In genomic region chr10:125133706-125134482, GRCh38 we compare ENCODE assay signal across 21 cellular contexts. TPM values are rescaled to one million over a fixed set of nuclear protein-coding genes. Genes with fewer than 3 reads are reported as not detected.
DNase-seq lines count a peak whose midpoint lies in the region; ATAC-seq and TF ChIP-seq lines count a peak whose summit lies in the region.
"Had no signal": no experiment of that assay in that cellular context is flagged by ENCODE, and none has a peak within 500 bp of the region (broad histone marks: within the 10 kb centered on the region; RNA-seq: fewer than 3 reads in every experiment).

No MANE protein-coding gene starts in this region.

- H2BK5ac ChIP-seq in mesendoderm (ENCODE audit: low read length) = no peak overlapping the region

- H3K36me3 Mint-ChIP-seq in activated CD8-positive, alpha-beta T cell treated with anti-CD3 and anti-CD28 coated beads for 36 hours (ENCODE audit: low read depth) = no peaks in the 10 kb centered on the region

- 45 to 48% methylated on average over 13 to 14 of the region's 14 CpGs for WGBS in body of pancreas, 2 donors
- WGBS in mesendoderm (ENCODE audit: extremely low coverage, insufficient coverage, low lambda C conversion rate) = no CpG with 5 or more reads among the region's 14 CpGs
- WGBS in psoas muscle, 3 donors = 66 to 82% (median 67%) methylated on average over 13 to 14 of the region's 14 CpGs

- TF ChIP-seq CTCF in body of pancreas (IDR thresholded peaks at IDR 0.05) (no peak), psoas muscle (IDR thresholded peaks at IDR 0.05) (no peak), vagina (IDR thresholded peaks at IDR 0.05) (no peak)
- no peak for TF ChIP-seq CTCF in activated CD8-positive, alpha-beta T cell treated with anti-CD3 and anti-CD28 coated beads for 36 hours (IDR thresholded peaks at IDR 0.05)

- peaks cover 98% of the 10 kb centered on the region for H3K79me2 ChIP-seq in mesendoderm (ENCODE audit: control insufficient read depth, insufficient read depth, low read length)

- H3K27ac Mint-ChIP-seq in activated CD8-positive, alpha-beta T cell treated with anti-CD3 and anti-CD28 coated beads for 36 hours = no peak overlapping the region

- H4K5ac ChIP-seq in mesendoderm (ENCODE audit: low read length) = no peak overlapping the region

- no peak overlapping the region for H3K9ac ChIP-seq in BLaER1 treated with 17β-estradiol and CSF1 and Interleukin-3, amounts not matched to agents 10 nM and 100 nM
- no peak overlapping the region for H3K9ac ChIP-seq in mesendoderm (ENCODE audit: low read length)
- H3K9ac ChIP-seq: BLaER1, SK-N-SH had no signal

- no peaks in the 10 kb centered on the region for H3K27me3 Mint-ChIP-seq in activated CD8-positive, alpha-beta T cell treated with anti-CD3 and anti-CD28 coated beads for 36 hours

- H3K27ac ChIP-seq in BLaER1 treated with 17β-estradiol and CSF1 and Interleukin-3, amounts not matched to agents 10 nM and 100 nM = 0 out of 22 replicates have a peak overlapping the region, but pooled peaks of 1 of the 11 experiments have one; percentile 10
- H3K27ac ChIP-seq in body of pancreas (peak overlapping the region; percentile 63 to 85 (median 72)), mesendoderm (ENCODE audit: low read depth, low read length) (no peak overlapping the region), psoas muscle (peak overlapping the region; percentile 98), vagina (no peak overlapping the region)
- H3K27ac ChIP-seq: BLaER1 had no signal

- peaks cover 80 to 98% (median 94%) of the 10 kb centered on the region in 11 experiments for H3K36me3 ChIP-seq in BLaER1 treated with 17β-estradiol and CSF1 and Interleukin-3, amounts not matched to agents 10 nM and 100 nM
- H3K36me3 ChIP-seq in body of pancreas (replicated peaks in 1 of 2; ENCODE audit: insufficient read depth in 1 of 2, low read depth in 2 of 2) (peaks cover 0 to 1% of the 10 kb centered on the region in 2 donors), mesendoderm (ENCODE audit: control insufficient read depth, insufficient read depth, low read length) (peaks cover 2% of the 10 kb centered on the region), psoas muscle (ENCODE audit: insufficient read depth in 1 of 2, low read depth in 1 of 2) (peaks cover 0 to 7% of the 10 kb centered on the region in 2 donors), vagina (peaks cover 0 to 12% of the 10 kb centered on the region in 2 donors)

- peaks cover 20% of the 10 kb centered on the region for H3K79me1 ChIP-seq in mesendoderm (ENCODE audit: low read length)

- peak overlapping the region in 8 of 11 experiments; percentile 3 to 54 (median 15); a peak in 7 of 22 replicates for H3K4me2 ChIP-seq in BLaER1 treated with 17β-estradiol and CSF1 and Interleukin-3, amounts not matched to agents 10 nM and 100 nM
- H3K4me2 ChIP-seq in mesendoderm (ENCODE audit: low read length) = no peak overlapping the region
- H3K4me2 ChIP-seq: SK-N-SH had no signal

- H2BK120ac ChIP-seq in mesendoderm (ENCODE audit: low read depth, low read length) = no peak overlapping the region

- ATAC-seq in body of pancreas (no peak), psoas muscle (no peak), HG03378 (IDR thresholded peaks at IDR 0.05; ENCODE audit: unreplicated experiment) (no peak)
- ATAC-seq in activated CD8-positive, alpha-beta T cell treated with anti-CD3 and anti-CD28 coated beads for 36 hours = no peak
- ATAC-seq: K562 had no signal

- intact Hi-C loops in body of pancreas (cut with DNase I) (no loop called here), psoas muscle (cut with DNase I) (no loop called here), vagina (cut with DNase I) (no loop called here)
- intact Hi-C loops in activated CD8-positive, alpha-beta T cell treated with anti-CD3 and anti-CD28 coated beads for 36 hours (cut with micrococcal nuclease) = no loop called here

- H4K8ac ChIP-seq in mesendoderm (ENCODE audit: low read depth, low read length) = no peak overlapping the region

- H3K23ac ChIP-seq in mesendoderm (ENCODE audit: low read length) = peak overlapping the region; percentile 74

- H3K4me3 Mint-ChIP-seq in activated CD8-positive, alpha-beta T cell treated with anti-CD3 and anti-CD28 coated beads for 36 hours = no peak overlapping the region

- DNase-seq in body of pancreas (peak in 1 of 4 donors; percentile 2), mesendoderm (no peak), psoas muscle (no peak), vagina (ENCODE audit: extremely low spot score in 2 of 2) (no peak), NCI-H187 (lab: John Stamatoyannopoulos, UW) (no peak)
- no peak for DNase-seq in activated CD8-positive, alpha-beta T cell treated with anti-CD3 and anti-CD28 coated beads for 36 hours
- DNase-seq: activated CD4-positive, alpha-beta T cell treated with anti-CD3 and anti-CD28 coated beads, Interleukin-2, amount 50 U/mL, for 1 hour; activated CD8-positive, alpha-beta memory T cell treated with anti-CD3 and anti-CD28 coated beads, Interleukin-2, amount 50 U/mL, for 48 hours; activated effector memory CD4-positive, alpha-beta T cell treated with Interleukin-2 at 50 U/mL for 16 hours; Calu3; GOT3; MM.1S; NCI-H1417 treated with DMSO at 0.1 percent for 48 hours; NCI-H2107; NCI-H524 treated with DMSO at 0.1 percent for 48 hours; SK-N-SH; stomach had no signal

- no peaks in the 10 kb centered on the region for H3K9me3 Mint-ChIP-seq in activated CD8-positive, alpha-beta T cell treated with anti-CD3 and anti-CD28 coated beads for 36 hours

- H3K4me1 ChIP-seq in BLaER1 treated with 17β-estradiol and CSF1 and Interleukin-3, amounts not matched to agents 10 nM and 100 nM = peaks cover 55 to 69% (median 65%) of the 10 kb centered on the region in 10 experiments
- H3K4me1 ChIP-seq in body of pancreas = peaks cover 65% of the 10 kb centered on the region
- peaks cover 14% of the 10 kb centered on the region for H3K4me1 ChIP-seq in mesendoderm (ENCODE audit: control insufficient read depth, low read depth, low read length)
- peaks cover 69% of the 10 kb centered on the region for H3K4me1 ChIP-seq in psoas muscle
- peaks cover 42% of the 10 kb centered on the region for H3K4me1 ChIP-seq in vagina

- no peak overlapping the region for H3K18ac ChIP-seq in mesendoderm (ENCODE audit: low read length)

- CTCF ChIA-PET in activated CD8-positive, alpha-beta T cell treated with anti-CD3 and anti-CD28 coated beads for 36 hours (lab: Charles Lee) = no interaction called here

- POLR2A ChIA-PET in activated CD8-positive, alpha-beta T cell treated with anti-CD3 and anti-CD28 coated beads for 36 hours (lab: Charles Lee) = no interaction called here

- no peaks in the 10 kb centered on the region for H3K27me3 ChIP-seq in BLaER1 treated with 17β-estradiol and CSF1 and Interleukin-3, amounts not matched to agents 10 nM and 100 nM
- no peaks in the 10 kb centered on the region for H3K27me3 ChIP-seq in body of pancreas
- no peaks in the 10 kb centered on the region for H3K27me3 ChIP-seq in mesendoderm (ENCODE audit: insufficient read depth, low read length, poor library complexity)
- H3K27me3 ChIP-seq in psoas muscle (ENCODE audit: insufficient read depth in 3 of 3, low read length in 2 of 3) = no peaks in the 10 kb centered on the region
- no peaks in the 10 kb centered on the region for H3K27me3 ChIP-seq in vagina
- H3K27me3 ChIP-seq: BLaER1, stomach had no signal

- no peak overlapping the region for H3K4me3 ChIP-seq in BLaER1 treated with 17β-estradiol and CSF1 and Interleukin-3, amounts not matched to agents 10 nM and 100 nM
- H3K4me3 ChIP-seq in body of pancreas (no peak overlapping the region), mesendoderm (ENCODE audit: low read length) (no peak overlapping the region), psoas muscle (no peak overlapping the region), vagina (no peak overlapping the region)
- H3K4me3 ChIP-seq: BLaER1, K562, stomach had no signal

- no peak overlapping the region for H2AK5ac ChIP-seq in mesendoderm (ENCODE audit: low read length)

- no peaks in the 10 kb centered on the region for H3K4me1 Mint-ChIP-seq in activated CD8-positive, alpha-beta T cell treated with anti-CD3 and anti-CD28 coated beads for 36 hours (ENCODE audit: low read depth)

- TF ChIP-seq POLR2A in body of pancreas (IDR thresholded peaks at IDR 0.05) (no peak), vagina (IDR thresholded peaks at IDR 0.05) (no peak)

- H3K4ac ChIP-seq in mesendoderm (ENCODE audit: low read depth, low read length) = no peak overlapping the region

- H2BK15ac ChIP-seq in mesendoderm (replicated peaks; ENCODE audit: low read depth) = no peak overlapping the region

- H4K20me1 ChIP-seq in BLaER1 treated with 17β-estradiol and CSF1 and Interleukin-3, amounts not matched to agents 10 nM and 100 nM = peaks cover 100% of the 10 kb centered on the region in 11 experiments

- peaks cover 0 to 6% (median 0%) of the 10 kb centered on the region in 11 experiments; a peak in 2 of 22 replicates for H3K9me3 ChIP-seq in BLaER1 treated with 17β-estradiol and CSF1 and Interleukin-3, amounts not matched to agents 10 nM and 100 nM (replicated peaks in 1 of 11)
- H3K9me3 ChIP-seq in body of pancreas = no peaks in the 10 kb centered on the region
- no peaks in the 10 kb centered on the region for H3K9me3 ChIP-seq in psoas muscle
- H3K9me3 ChIP-seq in vagina = no peaks in the 10 kb centered on the region
- H3K9me3 ChIP-seq: BLaER1, SK-N-SH, stomach had no signal

- H3K56ac ChIP-seq in mesendoderm (ENCODE audit: low read length) = peak overlapping the region; percentile 5

RNA-seq across cellular contexts. Expression of gene CTBP2, which starts 26.5 kb away (rescaled TPM):
- 10 to 100 TPM; 32.0 to 49.0 TPM for total RNA-seq in body of pancreas
- 135 TPM for polyA plus RNA-seq in mesendoderm (2013, experiment 1 of 2)
- 136 TPM for polyA plus RNA-seq in mesendoderm (2013, experiment 2 of 2)
- 10 to 100 TPM; 31.8 to 49.8 (median 33.8) TPM for total RNA-seq in psoas muscle
- polyA plus RNA-seq in psoas muscle = 10 to 100 TPM; 14.7 to 41.8 (median 15.2) TPM
- total RNA-seq in vagina = 74.4 TPM
- under 1 TPM; 0.60 to 0.88 TPM for total RNA-seq in activated CD8-positive, alpha-beta T cell treated with anti-CD3 and anti-CD28 coated beads for 36 hours

Comparison
In these comparisons a context has a peak if more than half of its experiments do, and no peak if none do; other contexts are left out.
1. H3K27ac ChIP-seq: peak in body of pancreas (4 of 4) and psoas muscle (single experiment); none in mesendoderm (single experiment) and vagina (single experiment).
2. RNA of gene CTBP2, which starts 26.5 kb away (total RNA-seq): 74.4 TPM in vagina (single experiment), 32.0 to 49.0 TPM in body of pancreas and 31.8 to 49.8 TPM in psoas muscle; 0.60 to 0.88 TPM in activated CD8-positive, alpha-beta T cell treated with anti-CD3 and anti-CD28 coated beads for 36 hours; every median in the first group is over 10 times any median in the second.